ENCODE assay signal across 32 cellular contexts in genomic region chr22:30861131-30861530, GRCh38.
A peak's percentile ranks its signal among the peaks of the same experiment; 100 is the strongest.
DNase-seq lines count a peak whose midpoint lies in the region; ATAC-seq and TF ChIP-seq lines count a peak whose summit lies in the region.
"Had no signal": no experiment of that assay in that cellular context is flagged by ENCODE, and none has a peak within 500 bp of the region (broad histone marks: within the 10 kb centered on the region; RNA-seq: fewer than 3 reads in every experiment).

No MANE protein-coding gene starts in this region.

- CTCF ChIA-PET in HEK293T (lab: Yijun Ruan, JAX) = no interaction called here

- peak; percentile 5 for DNase-seq in HEK293T (ENCODE audit: extremely low spot score)
- peak; percentile 43 for DNase-seq in spleen
- no peak for DNase-seq in putamen (ENCODE audit: low spot score)
- DNase-seq in nephron progenitor cell = no peak
- DNase-seq in NCI-H2107 (lab: John Stamatoyannopoulos, UW) = no peak
- DNase-seq: activated CD4-positive, alpha-beta T cell treated with anti-CD3 and anti-CD28 coated beads, Interleukin-2, amount 50 U/mL, for 1 hour; activated naive CD4-positive, alpha-beta T cell treated with anti-CD3 and anti-CD28 coated beads for 36 hours; brain microvascular endothelial cell; CD8-positive, alpha-beta memory T cell; DMS 273 treated with DMSO at 0.1 percent for 48 hours; esophagus squamous epithelium; foreskin keratinocyte; MV-4-11; NCI-H1436 treated with DMSO at 0.1 percent for 48 hours; NCI-H446; NCI-H774; psoas muscle; SHP77 treated with DMSO at 0.1 percent for 48 hours; stimulated activated CD4-positive, alpha-beta T cell treated with anti-CD3 and anti-CD28 coated beads, Interleukin-15, amount 100 ng/mL, for 24 hours; substantia nigra had no signal

- H3K27me3 Mint-ChIP-seq in brain (peaks cover 2% of the 10 kb centered on the region), nephron progenitor cell (ENCODE audit: low read depth, poor library complexity) (peaks cover 7% of the 10 kb centered on the region)

- H3K36me3 Mint-ChIP-seq in brain (no peaks in the 10 kb centered on the region), nephron progenitor cell (ENCODE audit: low read depth) (no peaks in the 10 kb centered on the region)
- H3K36me3 Mint-ChIP-seq: CD8-positive, alpha-beta memory T cell; mesothelial cell of epicardium; stimulated activated effector memory CD8-positive, alpha-beta T cell treated with anti-CD3 and anti-CD28 coated beads, Interleukin-12 subunit alpha, Interleukin-12 subunit beta, amount 100 ng/mL, for 72 hours; T-cell had no signal

- H3K4me3 Mint-ChIP-seq in brain (no peak overlapping the region), nephron progenitor cell (no peak overlapping the region)
- H3K4me3 Mint-ChIP-seq: activated naive CD4-positive, alpha-beta T cell treated with anti-CD3 and anti-CD28 coated beads for 36 hours; B cell; CD8-positive, alpha-beta memory T cell; mesothelial cell of epicardium; stimulated activated effector memory CD8-positive, alpha-beta T cell treated with anti-CD3 and anti-CD28 coated beads, Interleukin-12 subunit alpha, Interleukin-12 subunit beta, amount 100 ng/mL, for 72 hours; T-cell had no signal

- H3K4me1 Mint-ChIP-seq in brain (peaks cover 16% of the 10 kb centered on the region), nephron progenitor cell (peaks cover 6% of the 10 kb centered on the region)
- H3K4me1 Mint-ChIP-seq: B cell; CD8-positive, alpha-beta memory T cell; stimulated activated effector memory CD8-positive, alpha-beta T cell treated with anti-CD3 and anti-CD28 coated beads, Interleukin-12 subunit alpha, Interleukin-12 subunit beta, amount 100 ng/mL, for 72 hours; T-cell had no signal

- H3K9me3 Mint-ChIP-seq in brain (no peaks in the 10 kb centered on the region), nephron progenitor cell (no peaks in the 10 kb centered on the region)
- H3K9me3 Mint-ChIP-seq: activated naive CD4-positive, alpha-beta T cell treated with anti-CD3 and anti-CD28 coated beads for 36 hours; CD8-positive, alpha-beta memory T cell; mesothelial cell of epicardium; stimulated activated effector memory CD8-positive, alpha-beta T cell treated with anti-CD3 and anti-CD28 coated beads, Interleukin-12 subunit alpha, Interleukin-12 subunit beta, amount 100 ng/mL, for 72 hours; T-cell had no signal

- POLR2A ChIA-PET in HEK293T (lab: Yijun Ruan, JAX) = no interaction called here

- intact Hi-C loops in spleen (cut with DNase I; ENCODE audit: low total_unique reads) = no loop called here

- TF ChIP-seq CTCF in brain (conservative IDR thresholded peaks at IDR 0.05) = no peak
- TF ChIP-seq CTCF in spleen (IDR thresholded peaks at IDR 0.05 in 8 of 11, conservative IDR thresholded peaks at IDR 0.05 in 3 of 11) = no peak
- no peak for TF ChIP-seq CTCF in nephron progenitor cell (IDR thresholded peaks at IDR 0.05)

- H3K27me3 ChIP-seq in BLaER1 = no peaks in the 10 kb centered on the region
- H3K27me3 ChIP-seq in spleen (replicated peaks in 1 of 7) = peaks cover 0 to 5% (median 0%) of the 10 kb centered on the region in 7 donors
- H3K27me3 ChIP-seq: brain microvascular endothelial cell, dorsolateral prefrontal cortex, esophagus squamous epithelium, foreskin keratinocyte, heart left ventricle, upper lobe of left lung had no signal

- H3K9ac ChIP-seq in BLaER1 = 0 out of 2 replicates have a peak overlapping the region, but pooled peaks have one; percentile 38

- H3K36me3 ChIP-seq in BLaER1 (no peaks in the 10 kb centered on the region), spleen (no peaks in the 10 kb centered on the region)
- H3K36me3 ChIP-seq: brain microvascular endothelial cell, esophagus squamous epithelium, heart left ventricle, upper lobe of left lung had no signal

- H3K4me3 ChIP-seq in BLaER1 (no peak overlapping the region), spleen (no peak overlapping the region)
- H3K4me3 ChIP-seq: A549, dorsolateral prefrontal cortex, esophagus squamous epithelium, heart left ventricle, psoas muscle, upper lobe of left lung had no signal

- no peaks in the 10 kb centered on the region for H4K20me1 ChIP-seq in BLaER1

- H3K9me3 ChIP-seq in BLaER1 (no peaks in the 10 kb centered on the region), spleen (no peaks in the 10 kb centered on the region)
- H3K9me3 ChIP-seq: A549, esophagus squamous epithelium, heart left ventricle, psoas muscle, upper lobe of left lung had no signal

- H3K4me2 ChIP-seq in BLaER1 = peak overlapping the region; percentile 88
- H3K4me2 ChIP-seq: A549 had no signal

- no peak for ATAC-seq in GM21825 (IDR thresholded peaks at IDR 0.05; ENCODE audit: unreplicated experiment)
- ATAC-seq: A549, foreskin keratinocyte, heart left ventricle, Panc1, psoas muscle, T-cell had no signal

- 68 to 85% (median 74%) methylated on average over 9 of the region's 9 CpGs for WGBS in spleen, 5 donors

- H3K27ac Mint-ChIP-seq in brain = peak overlapping the region in 3 of 5 experiments; percentile 21 to 85 (median 82)
- no peak overlapping the region for H3K27ac Mint-ChIP-seq in nephron progenitor cell
- H3K27ac Mint-ChIP-seq: activated naive CD4-positive, alpha-beta T cell treated with anti-CD3 and anti-CD28 coated beads for 36 hours; B cell; mesothelial cell of epicardium; stimulated activated effector memory CD8-positive, alpha-beta T cell treated with anti-CD3 and anti-CD28 coated beads, Interleukin-12 subunit alpha, Interleukin-12 subunit beta, amount 100 ng/mL, for 72 hours; T-cell had no signal

- H3K4me1 ChIP-seq in BLaER1 (peaks cover 36% of the 10 kb centered on the region), spleen (no peaks in the 10 kb centered on the region)
- H3K4me1 ChIP-seq: A549, esophagus squamous epithelium, foreskin keratinocyte, heart left ventricle, upper lobe of left lung had no signal

- no peak for TF ChIP-seq POLR2A in spleen (IDR thresholded peaks at IDR 0.05)

- H3K27ac ChIP-seq in BLaER1 (peak overlapping the region; percentile 80), spleen (no peak overlapping the region)
- H3K27ac ChIP-seq: A549, brain microvascular endothelial cell, esophagus squamous epithelium, foreskin keratinocyte, heart left ventricle, psoas muscle, upper lobe of left lung had no signal

TF ChIP-seq in HEK293T, 16 proteins besides CTCF, POLR2A, EP300 and RAD21:
- TF ChIP-seq FOXA1 (IDR thresholded peaks at IDR 0.05) (no peak), FOXM1 (IDR thresholded peaks at IDR 0.05; ENCODE audit: borderline replicate concordance) (no peak), BHLHE40 (IDR thresholded peaks at IDR 0.05; ENCODE audit: borderline replicate concordance) (no peak), L3MBTL2 (conservative IDR thresholded peaks at IDR 0.05) (no peak), TARDBP (IDR thresholded peaks at IDR 0.05) (no peak), ELF4 (IDR thresholded peaks at IDR 0.05) (no peak), FOXK2 (IDR thresholded peaks at IDR 0.05) (no peak), SUZ12 (IDR thresholded peaks at IDR 0.05) (no peak), LEF1 (IDR thresholded peaks at IDR 0.05; ENCODE audit: borderline replicate concordance) (no peak), ARNT (IDR thresholded peaks at IDR 0.05) (no peak)
- TF ChIP-seq, protein P1, sequence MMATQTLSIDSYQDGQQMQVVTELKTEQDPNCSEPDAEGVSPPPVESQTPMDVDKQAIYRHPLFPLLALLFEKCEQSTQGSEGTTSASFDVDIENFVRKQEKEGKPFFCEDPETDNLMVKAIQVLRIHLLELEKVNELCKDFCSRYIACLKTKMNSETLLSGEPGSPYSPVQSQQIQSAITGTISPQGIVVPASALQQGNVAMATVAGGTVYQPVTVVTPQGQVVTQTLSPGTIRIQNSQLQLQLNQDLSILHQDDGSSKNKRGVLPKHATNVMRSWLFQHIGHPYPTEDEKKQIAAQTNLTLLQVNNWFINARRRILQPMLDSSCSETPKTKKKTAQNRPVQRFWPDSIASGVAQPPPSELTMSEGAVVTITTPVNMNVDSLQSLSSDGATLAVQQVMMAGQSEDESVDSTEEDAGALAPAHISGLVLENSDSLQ (IDR thresholded peaks at IDR 0.05) = no peak

Comparison
In these comparisons a context has a peak if more than half of its experiments do, and no peak if none do; other contexts are left out.
1. DNase-seq: peak in HEK293T (single experiment) and spleen (single experiment); none in putamen (single experiment), nephron progenitor cell (single experiment) and NCI-H2107 (single experiment).